Comparison of ENCODE assay signal across 1 cellular context in the genomic region with DNA sequence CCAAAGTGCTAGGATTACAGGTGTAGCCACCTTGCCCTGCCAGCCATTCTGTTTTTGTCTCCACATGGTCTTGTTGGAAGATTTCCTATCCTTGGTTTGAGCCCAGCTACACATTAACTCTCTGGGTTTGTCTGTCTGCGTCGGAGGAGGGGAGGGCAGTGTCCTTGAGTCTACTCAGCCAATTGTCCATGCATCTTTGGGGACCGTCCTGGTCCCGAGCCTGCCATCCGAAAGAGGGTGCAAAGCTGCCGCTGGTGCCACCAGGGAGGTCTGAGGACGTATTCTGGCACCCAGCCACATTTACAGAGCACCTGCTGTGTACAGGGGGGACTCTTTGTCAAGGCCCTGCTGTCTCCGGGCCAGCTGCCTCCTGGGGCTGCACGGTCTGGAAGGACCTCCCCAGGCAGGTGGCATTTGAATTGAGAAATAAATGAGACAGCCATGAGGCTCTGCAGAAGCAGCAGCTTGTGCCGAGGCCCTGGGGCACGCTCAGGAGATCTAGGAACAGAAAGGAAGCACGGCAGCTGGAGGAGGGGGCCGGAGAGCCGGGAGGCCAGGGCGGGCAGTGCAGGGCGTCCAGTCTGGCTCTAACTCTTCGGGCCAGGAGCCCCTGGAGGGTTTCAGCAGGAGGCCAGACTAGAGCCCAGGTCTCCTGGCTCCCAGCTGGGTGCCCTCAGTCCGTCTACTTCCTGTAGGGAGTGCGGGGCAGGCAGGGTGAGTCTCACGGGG.
TF ChIP-seq lines count a peak whose summit lies in the region.

No MANE protein-coding gene starts in this region.

TF ChIP-seq in HepG2, 621 proteins besides CTCF, POLR2A, EP300 and RAD21 (continued from another document and continues in another):
- no peak for TF ChIP-seq BORCS8-MEF2B (CRISPR knock-in tag; IDR thresholded peaks at IDR 0.05)
- TF ChIP-seq, protein P1, sequence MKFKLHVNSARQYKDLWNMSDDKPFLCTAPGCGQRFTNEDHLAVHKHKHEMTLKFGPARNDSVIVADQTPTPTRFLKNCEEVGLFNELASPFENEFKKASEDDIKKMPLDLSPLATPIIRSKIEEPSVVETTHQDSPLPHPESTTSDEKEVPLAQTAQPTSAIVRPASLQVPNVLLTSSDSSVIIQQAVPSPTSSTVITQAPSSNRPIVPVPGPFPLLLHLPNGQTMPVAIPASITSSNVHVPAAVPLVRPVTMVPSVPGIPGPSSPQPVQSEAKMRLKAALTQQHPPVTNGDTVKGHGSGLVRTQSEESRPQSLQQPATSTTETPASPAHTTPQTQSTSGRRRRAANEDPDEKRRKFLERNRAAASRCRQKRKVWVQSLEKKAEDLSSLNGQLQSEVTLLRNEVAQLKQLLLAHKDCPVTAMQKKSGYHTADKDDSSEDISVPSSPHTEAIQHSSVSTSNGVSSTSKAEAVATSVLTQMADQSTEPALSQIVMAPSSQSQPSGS (CRISPR knock-in tag; IDR thresholded peaks at IDR 0.05): no peak; the same call in 1 of the 2 replicates
- no peak for TF ChIP-seq NFRKB (IDR thresholded peaks at IDR 0.05)
- TF ChIP-seq MZF1 (CRISPR knock-in tag; IDR thresholded peaks at IDR 0.05; ENCODE audit: borderline replicate concordance): no peak
- TF ChIP-seq NCOR1 (IDR thresholded peaks at IDR 0.05; ENCODE audit: borderline replicate concordance, low read length): no peak
- TF ChIP-seq DMTF1 (CRISPR knock-in tag; IDR thresholded peaks at IDR 0.05): no peak
- TF ChIP-seq ZNF430 (CRISPR knock-in tag; IDR thresholded peaks at IDR 0.05): peak; percentile 45; the same call in 1 of the 2 replicates
- no peak for TF ChIP-seq ARHGAP35 (CRISPR knock-in tag; IDR thresholded peaks at IDR 0.05; ENCODE audit: borderline replicate concordance)
- peak; percentile 37; the same call in 1 of the 2 replicates for TF ChIP-seq ZNF121 (CRISPR knock-in tag; IDR thresholded peaks at IDR 0.05)
- peak; percentile 50; the same call in 1 of the 2 replicates for TF ChIP-seq FOXA3 (CRISPR knock-in tag; IDR thresholded peaks at IDR 0.05)
- TF ChIP-seq, protein P2, sequence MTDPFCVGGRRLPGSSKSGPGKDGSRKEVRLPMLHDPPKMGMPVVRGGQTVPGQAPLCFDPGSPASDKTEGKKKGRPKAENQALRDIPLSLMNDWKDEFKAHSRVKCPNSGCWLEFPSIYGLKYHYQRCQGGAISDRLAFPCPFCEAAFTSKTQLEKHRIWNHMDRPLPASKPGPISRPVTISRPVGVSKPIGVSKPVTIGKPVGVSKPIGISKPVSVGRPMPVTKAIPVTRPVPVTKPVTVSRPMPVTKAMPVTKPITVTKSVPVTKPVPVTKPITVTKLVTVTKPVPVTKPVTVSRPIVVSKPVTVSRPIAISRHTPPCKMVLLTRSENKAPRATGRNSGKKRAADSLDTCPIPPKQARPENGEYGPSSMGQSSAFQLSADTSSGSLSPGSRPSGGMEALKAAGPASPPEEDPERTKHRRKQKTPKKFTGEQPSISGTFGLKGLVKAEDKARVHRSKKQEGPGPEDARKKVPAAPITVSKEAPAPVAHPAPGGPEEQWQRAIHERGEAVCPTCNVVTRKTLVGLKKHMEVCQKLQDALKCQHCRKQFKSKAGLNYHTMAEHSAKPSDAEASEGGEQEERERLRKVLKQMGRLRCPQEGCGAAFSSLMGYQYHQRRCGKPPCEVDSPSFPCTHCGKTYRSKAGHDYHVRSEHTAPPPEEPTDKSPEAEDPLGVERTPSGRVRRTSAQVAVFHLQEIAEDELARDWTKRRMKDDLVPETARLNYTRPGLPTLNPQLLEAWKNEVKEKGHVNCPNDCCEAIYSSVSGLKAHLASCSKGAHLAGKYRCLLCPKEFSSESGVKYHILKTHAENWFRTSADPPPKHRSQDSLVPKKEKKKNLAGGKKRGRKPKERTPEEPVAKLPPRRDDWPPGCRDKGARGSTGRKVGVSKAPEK (CRISPR knock-in tag; IDR thresholded peaks at IDR 0.05; ENCODE audit: borderline replicate concordance): no peak
- no peak for TF ChIP-seq U2AF2 (IDR thresholded peaks at IDR 0.05; ENCODE audit: low read depth, low read length)
- TF ChIP-seq MLXIP (CRISPR knock-in tag; IDR thresholded peaks at IDR 0.05; ENCODE audit: borderline replicate concordance): no peak
- TF ChIP-seq, protein P3, sequence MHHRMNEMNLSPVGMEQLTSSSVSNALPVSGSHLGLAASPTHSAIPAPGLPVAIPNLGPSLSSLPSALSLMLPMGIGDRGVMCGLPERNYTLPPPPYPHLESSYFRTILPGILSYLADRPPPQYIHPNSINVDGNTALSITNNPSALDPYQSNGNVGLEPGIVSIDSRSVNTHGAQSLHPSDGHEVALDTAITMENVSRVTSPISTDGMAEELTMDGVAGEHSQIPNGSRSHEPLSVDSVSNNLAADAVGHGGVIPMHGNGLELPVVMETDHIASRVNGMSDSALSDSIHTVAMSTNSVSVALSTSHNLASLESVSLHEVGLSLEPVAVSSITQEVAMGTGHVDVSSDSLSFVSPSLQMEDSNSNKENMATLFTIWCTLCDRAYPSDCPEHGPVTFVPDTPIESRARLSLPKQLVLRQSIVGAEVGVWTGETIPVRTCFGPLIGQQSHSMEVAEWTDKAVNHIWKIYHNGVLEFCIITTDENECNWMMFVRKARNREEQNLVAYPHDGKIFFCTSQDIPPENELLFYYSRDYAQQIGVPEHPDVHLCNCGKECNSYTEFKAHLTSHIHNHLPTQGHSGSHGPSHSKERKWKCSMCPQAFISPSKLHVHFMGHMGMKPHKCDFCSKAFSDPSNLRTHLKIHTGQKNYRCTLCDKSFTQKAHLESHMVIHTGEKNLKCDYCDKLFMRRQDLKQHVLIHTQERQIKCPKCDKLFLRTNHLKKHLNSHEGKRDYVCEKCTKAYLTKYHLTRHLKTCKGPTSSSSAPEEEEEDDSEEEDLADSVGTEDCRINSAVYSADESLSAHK (CRISPR knock-in tag; IDR thresholded peaks at IDR 0.05; ENCODE audit: borderline replicate concordance): 0 out of 2 replicates have a peak, but pooled peaks have one; percentile 23
- no peak for TF ChIP-seq ATF5 (CRISPR knock-in tag; IDR thresholded peaks at IDR 0.05; ENCODE audit: low read depth)
- no peak for TF ChIP-seq RFX5 (IDR thresholded peaks at IDR 0.05; ENCODE audit: low read depth, low read length)
- no peak for TF ChIP-seq NCOA5 (CRISPR knock-in tag; IDR thresholded peaks at IDR 0.05)
- TF ChIP-seq ZNF616 (CRISPR knock-in tag; IDR thresholded peaks at IDR 0.05; ENCODE audit: low read depth): no peak
- no peak for TF ChIP-seq TRIM24 (CRISPR knock-in tag; IDR thresholded peaks at IDR 0.05)
- TF ChIP-seq, protein P4, sequence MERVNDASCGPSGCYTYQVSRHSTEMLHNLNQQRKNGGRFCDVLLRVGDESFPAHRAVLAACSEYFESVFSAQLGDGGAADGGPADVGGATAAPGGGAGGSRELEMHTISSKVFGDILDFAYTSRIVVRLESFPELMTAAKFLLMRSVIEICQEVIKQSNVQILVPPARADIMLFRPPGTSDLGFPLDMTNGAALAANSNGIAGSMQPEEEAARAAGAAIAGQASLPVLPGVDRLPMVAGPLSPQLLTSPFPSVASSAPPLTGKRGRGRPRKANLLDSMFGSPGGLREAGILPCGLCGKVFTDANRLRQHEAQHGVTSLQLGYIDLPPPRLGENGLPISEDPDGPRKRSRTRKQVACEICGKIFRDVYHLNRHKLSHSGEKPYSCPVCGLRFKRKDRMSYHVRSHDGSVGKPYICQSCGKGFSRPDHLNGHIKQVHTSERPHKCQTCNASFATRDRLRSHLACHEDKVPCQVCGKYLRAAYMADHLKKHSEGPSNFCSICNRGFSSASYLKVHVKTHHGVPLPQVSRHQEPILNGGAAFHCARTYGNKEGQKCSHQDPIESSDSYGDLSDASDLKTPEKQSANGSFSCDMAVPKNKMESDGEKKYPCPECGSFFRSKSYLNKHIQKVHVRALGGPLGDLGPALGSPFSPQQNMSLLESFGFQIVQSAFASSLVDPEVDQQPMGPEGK (CRISPR knock-in tag; IDR thresholded peaks at IDR 0.05): peak; percentile 58
- no peak for TF ChIP-seq NFATC3 (CRISPR knock-in tag; IDR thresholded peaks at IDR 0.05)
- TF ChIP-seq, protein P5, sequence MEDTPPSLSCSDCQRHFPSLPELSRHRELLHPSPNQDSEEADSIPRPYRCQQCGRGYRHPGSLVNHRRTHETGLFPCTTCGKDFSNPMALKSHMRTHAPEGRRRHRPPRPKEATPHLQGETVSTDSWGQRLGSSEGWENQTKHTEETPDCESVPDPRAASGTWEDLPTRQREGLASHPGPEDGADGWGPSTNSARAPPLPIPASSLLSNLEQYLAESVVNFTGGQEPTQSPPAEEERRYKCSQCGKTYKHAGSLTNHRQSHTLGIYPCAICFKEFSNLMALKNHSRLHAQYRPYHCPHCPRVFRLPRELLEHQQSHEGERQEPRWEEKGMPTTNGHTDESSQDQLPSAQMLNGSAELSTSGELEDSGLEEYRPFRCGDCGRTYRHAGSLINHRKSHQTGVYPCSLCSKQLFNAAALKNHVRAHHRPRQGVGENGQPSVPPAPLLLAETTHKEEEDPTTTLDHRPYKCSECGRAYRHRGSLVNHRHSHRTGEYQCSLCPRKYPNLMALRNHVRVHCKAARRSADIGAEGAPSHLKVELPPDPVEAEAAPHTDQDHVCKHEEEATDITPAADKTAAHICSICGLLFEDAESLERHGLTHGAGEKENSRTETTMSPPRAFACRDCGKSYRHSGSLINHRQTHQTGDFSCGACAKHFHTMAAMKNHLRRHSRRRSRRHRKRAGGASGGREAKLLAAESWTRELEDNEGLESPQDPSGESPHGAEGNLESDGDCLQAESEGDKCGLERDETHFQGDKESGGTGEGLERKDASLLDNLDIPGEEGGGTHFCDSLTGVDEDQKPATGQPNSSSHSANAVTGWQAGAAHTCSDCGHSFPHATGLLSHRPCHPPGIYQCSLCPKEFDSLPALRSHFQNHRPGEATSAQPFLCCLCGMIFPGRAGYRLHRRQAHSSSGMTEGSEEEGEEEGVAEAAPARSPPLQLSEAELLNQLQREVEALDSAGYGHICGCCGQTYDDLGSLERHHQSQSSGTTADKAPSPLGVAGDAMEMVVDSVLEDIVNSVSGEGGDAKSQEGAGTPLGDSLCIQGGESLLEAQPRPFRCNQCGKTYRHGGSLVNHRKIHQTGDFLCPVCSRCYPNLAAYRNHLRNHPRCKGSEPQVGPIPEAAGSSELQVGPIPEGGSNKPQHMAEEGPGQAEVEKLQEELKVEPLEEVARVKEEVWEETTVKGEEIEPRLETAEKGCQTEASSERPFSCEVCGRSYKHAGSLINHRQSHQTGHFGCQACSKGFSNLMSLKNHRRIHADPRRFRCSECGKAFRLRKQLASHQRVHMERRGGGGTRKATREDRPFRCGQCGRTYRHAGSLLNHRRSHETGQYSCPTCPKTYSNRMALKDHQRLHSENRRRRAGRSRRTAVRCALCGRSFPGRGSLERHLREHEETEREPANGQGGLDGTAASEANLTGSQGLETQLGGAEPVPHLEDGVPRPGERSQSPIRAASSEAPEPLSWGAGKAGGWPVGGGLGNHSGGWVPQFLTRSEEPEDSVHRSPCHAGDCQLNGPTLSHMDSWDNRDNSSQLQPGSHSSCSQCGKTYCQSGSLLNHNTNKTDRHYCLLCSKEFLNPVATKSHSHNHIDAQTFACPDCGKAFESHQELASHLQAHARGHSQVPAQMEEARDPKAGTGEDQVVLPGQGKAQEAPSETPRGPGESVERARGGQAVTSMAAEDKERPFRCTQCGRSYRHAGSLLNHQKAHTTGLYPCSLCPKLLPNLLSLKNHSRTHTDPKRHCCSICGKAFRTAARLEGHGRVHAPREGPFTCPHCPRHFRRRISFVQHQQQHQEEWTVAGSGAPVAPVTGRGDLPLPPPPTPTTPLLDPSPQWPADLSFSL (CRISPR knock-in tag; IDR thresholded peaks at IDR 0.05): no peak
- no peak for TF ChIP-seq ZNF350 (CRISPR knock-in tag; IDR thresholded peaks at IDR 0.05; ENCODE audit: borderline replicate concordance, low read depth)
- TF ChIP-seq SIN3B (IDR thresholded peaks at IDR 0.05; ENCODE audit: low read length): no peak
- TF ChIP-seq YEATS2 (CRISPR knock-in tag; IDR thresholded peaks at IDR 0.05; ENCODE audit: borderline replicate concordance): no peak; the same call in 1 of the 2 replicates
- TF ChIP-seq CHD2 (IDR thresholded peaks at IDR 0.05; ENCODE audit: low read depth, low read length): no peak
- TF ChIP-seq HHEX (CRISPR knock-in tag; IDR thresholded peaks at IDR 0.05): no peak
- no peak for TF ChIP-seq TCF12 (IDR thresholded peaks at IDR 0.05)
- no peak for TF ChIP-seq TCF12 (CRISPR knock-in tag; IDR thresholded peaks at IDR 0.05)
